ENCODE assay signal across 9 cellular contexts in the genomic region with DNA sequence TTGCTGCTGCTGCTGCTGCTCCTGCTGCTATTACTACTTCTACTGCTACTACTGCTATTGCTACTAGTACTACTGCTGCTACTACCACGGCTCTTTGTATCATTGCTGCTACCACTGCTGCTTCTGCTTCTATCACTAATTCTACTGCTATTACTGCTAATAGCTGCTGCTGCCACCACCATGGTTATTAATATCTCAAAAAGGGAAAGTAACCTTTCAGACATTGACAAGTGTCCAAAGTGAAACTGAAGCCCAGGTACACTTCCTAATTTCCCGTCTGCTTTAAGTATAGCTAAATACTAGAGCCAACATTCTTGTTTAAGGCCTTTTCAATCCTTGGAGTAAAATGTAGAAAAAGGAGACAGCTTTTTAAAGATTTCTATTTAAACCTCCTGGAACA. TPM values are rescaled to one million over a fixed set of nuclear protein-coding genes. Genes with fewer than 3 reads are reported as not detected.
DNase-seq lines count a peak whose midpoint lies in the region; ATAC-seq, FAIRE-seq and TF ChIP-seq lines count a peak whose summit lies in the region.
"Had no signal": no experiment of that assay in that cellular context is flagged by ENCODE, and none has a peak within 500 bp of the region (broad histone marks: within the 10 kb centered on the region; RNA-seq: fewer than 3 reads in every experiment).

No MANE protein-coding gene starts in this region.

- H3K27me3 ChIP-seq in PC-3 (ENCODE audit: low read length), result no peaks in the 10 kb centered on the region
- no peaks in the 10 kb centered on the region for H3K27me3 ChIP-seq in skeletal muscle satellite cell (ENCODE audit: control insufficient read depth, insufficient read depth, low read length)
- H3K27me3 ChIP-seq in transverse colon, result no peaks in the 10 kb centered on the region

- no peak for FAIRE-seq in frontal cortex (lab: Jason Lieb, UNC)

- no TSS peak for BruUV-seq in PC-3 (replicated peaks; lab: Mats Ljungman, UMichigan)

- H3K27ac ChIP-seq in PC-3 (ENCODE audit: low read length), result 0 out of 2 replicates have a peak overlapping the region, but pooled peaks have one; percentile 3
- H3K27ac ChIP-seq in transverse colon, result peak overlapping the region in 2 of 4 donors; percentile 16 to 23

- no peaks in the 10 kb centered on the region for H3K79me2 ChIP-seq in PC-3 (ENCODE audit: low read length)

- H2AFZ ChIP-seq in PC-3 (ENCODE audit: low read length), result peak overlapping the region; percentile 53

- WGBS in transverse colon (ENCODE audit: low coverage in 1 of 2), 2 donors, result 64% methylated on average over 2 of the region's 2 CpGs

- H3K9me2 ChIP-seq in PC-3 (replicated peaks; ENCODE audit: low read length), result no peaks in the 10 kb centered on the region

- no peak for TF ChIP-seq EP300 in transverse colon (IDR thresholded peaks at IDR 0.05; ENCODE audit: low read depth)

- no peaks in the 10 kb centered on the region for H3K36me3 ChIP-seq in PC-3 (ENCODE audit: low read depth, low read length)
- no peaks in the 10 kb centered on the region for H3K36me3 ChIP-seq in skeletal muscle satellite cell (ENCODE audit: insufficient read depth, low read length)
- H3K36me3 ChIP-seq in transverse colon, result no peaks in the 10 kb centered on the region

- no peaks in the 10 kb centered on the region for H3F3A ChIP-seq in PC-3 (ENCODE audit: low read length, unreplicated experiment)

- ATAC-seq in HG02870 (IDR thresholded peaks at IDR 0.05; ENCODE audit: unreplicated experiment) (peak; percentile 69), PC-3 (no peak)

- H3K4me3 ChIP-seq in PC-3 (ENCODE audit: low read length), result 0 out of 2 replicates have a peak overlapping the region, but pooled peaks have one; percentile 5
- H3K4me3 ChIP-seq in skeletal muscle satellite cell (ENCODE audit: low read length), result no peak overlapping the region
- no peak overlapping the region for H3K4me3 ChIP-seq in transverse colon

- no peak for TF ChIP-seq POLR2A in transverse colon (IDR thresholded peaks at IDR 0.05)

- peak; percentile 38 for DNase-seq in GM19240 (ENCODE audit: insufficient read length, low spot score)
- DNase-seq in PC-3, result no peak
- DNase-seq in transverse colon, result no peak
- no peak for DNase-seq in frontal cortex (ENCODE audit: low spot score in 2 of 2)
- DNase-seq in activated CD4-positive, alpha-beta T cell treated with anti-CD3 and anti-CD28 coated beads, Interleukin-2, amount 50 U/mL, for 1 hour, result no peak
- DNase-seq in effector CD4-positive, alpha-beta T cell, result no peak
- DNase-seq: activated CD4-positive, alpha-beta memory T cell treated with anti-CD3 and anti-CD28 coated beads for 36 hours had no signal

- no peaks in the 10 kb centered on the region for H4K20me1 ChIP-seq in PC-3 (ENCODE audit: low read length)

- intact Hi-C loops in PC-3 (cut with micrococcal nuclease) (no loop called here), transverse colon (cut with DNase I; ENCODE audit: low total_unique reads) (no loop called here)

- peak overlapping the region; percentile 35 for H3K4me2 ChIP-seq in PC-3 (ENCODE audit: low read length)
- peak overlapping the region; percentile 72 for H3K4me2 ChIP-seq in skeletal muscle satellite cell (ENCODE audit: low read length)

- TF ChIP-seq CTCF in PC-3 (conservative IDR thresholded peaks at IDR 0.05; ENCODE audit: low read depth, low read length) (no peak), transverse colon (IDR thresholded peaks at IDR 0.05) (no peak)

- H3K4me1 ChIP-seq in PC-3 (ENCODE audit: insufficient read depth, low read length), result peaks cover 27% of the 10 kb centered on the region
- H3K4me1 ChIP-seq in skeletal muscle satellite cell (ENCODE audit: control insufficient read depth, insufficient read depth, low read length), result peaks cover 54% of the 10 kb centered on the region
- H3K4me1 ChIP-seq in transverse colon, result peaks cover 0 to 34% (median 2%) of the 10 kb centered on the region in 4 donors

- CTCF ChIA-PET in PC-3 (lab: Charles Lee), result no interaction called here

- POLR2A ChIA-PET in PC-3 (lab: Charles Lee; ENCODE audit: unreplicated experiment), result no interaction called here

- H3K9ac ChIP-seq in PC-3 (ENCODE audit: low read length) (no peak overlapping the region), skeletal muscle satellite cell (ENCODE audit: low read depth, low read length) (peak overlapping the region; percentile 44)

- in situ Hi-C loops in transverse colon (cut with MboI; ENCODE audit: low pct_ligation_motif_present in 1 of 4, low pct_unique_long_range_greater_than_20kb in 1 of 4, low sequenced_read_pairs in 3 of 4), result no loop called here

- H3K9me3 ChIP-seq in PC-3 (ENCODE audit: low read length), result no peaks in the 10 kb centered on the region
- H3K9me3 ChIP-seq in skeletal muscle satellite cell (replicated peaks; ENCODE audit: low read length), result no peaks in the 10 kb centered on the region
- H3K9me3 ChIP-seq in transverse colon, result no peaks in the 10 kb centered on the region

RNA-seq across cellular contexts. Expression of gene EHBP1, which starts 45.4 kb away (rescaled TPM):
- total RNA-seq in PC-3 (2014; rRNA removed) (25.7 and 35.1 TPM in 2 replicates), transverse colon (10 to 100 TPM; 41.1 to 69.4 (median 47.0) TPM), frontal cortex (127 TPM)
- total RNA-seq in skeletal muscle satellite cell (2012; rRNA removed), result 37.8 and 46.1 TPM in 2 replicates
